Comparison of ENCODE assay signal across 18 cellular contexts in the genomic region with DNA sequence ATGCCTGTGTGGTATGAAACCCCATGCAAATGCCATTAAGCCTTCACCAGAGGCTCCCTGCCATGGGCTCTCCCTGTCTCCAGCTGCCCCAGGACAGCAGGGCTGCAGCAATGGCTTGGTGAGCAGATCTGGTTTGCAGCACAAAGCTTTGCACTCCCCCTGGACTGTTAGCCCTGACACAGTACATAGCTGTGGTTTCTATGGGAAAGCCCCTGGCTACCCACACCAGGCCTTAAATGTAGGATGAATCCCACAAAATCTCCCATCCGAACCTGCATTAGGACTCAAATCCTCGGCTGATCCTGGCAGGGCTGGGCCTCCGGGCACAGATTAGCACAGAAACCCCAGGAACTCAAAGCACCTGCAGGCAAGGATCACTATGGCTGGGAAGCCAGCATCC.
A peak's percentile ranks its signal among the peaks of the same experiment; 100 is the strongest.
DNase-seq lines count a peak whose midpoint lies in the region; ATAC-seq, FAIRE-seq and TF ChIP-seq lines count a peak whose summit lies in the region.
"Had no signal": no experiment of that assay in that cellular context is flagged by ENCODE, and none has a peak within 500 bp of the region (broad histone marks: within the 10 kb centered on the region; RNA-seq: fewer than 3 reads in every experiment).

No MANE protein-coding gene starts in this region.

- BruUV-seq in HepG2 (replicated peaks; lab: Mats Ljungman, UMichigan) = no TSS peak

- in situ Hi-C loops in HepG2 (cut with HindIII; ENCODE audit: extremely low pct_ligation_motif_present, low pct_unique_long_range_greater_than_20kb) = loop anchor here (5.0 kb wide), 1 partner anchor 1019 kb away; no protein-coding TSS in a partner anchor

- POLR2A ChIA-PET in HepG2 (lab: Yijun Ruan, JAX) = no interaction called here

- H3K4me2 ChIP-seq in HepG2 (ENCODE audit: low read depth, low read length) = no peak overlapping the region

- TF ChIP-seq CTCF in AG10803 (conservative IDR thresholded peaks at IDR 0.05; ENCODE audit: low read length) (no peak), esophagus squamous epithelium (IDR thresholded peaks at IDR 0.05) (no peak), HepG2 (CRISPR knock-in tag; IDR thresholded peaks at IDR 0.05) (no peak), body of pancreas (IDR thresholded peaks at IDR 0.05) (no peak)

- WGBS in esophagus squamous epithelium, 2 donors = 47% methylated on average over 3 of the region's 3 CpGs; no CpG with 5 or more reads in 1 of the 2 donors
- WGBS in HepG2 (ENCODE audit: low lambda C conversion rate) = 0% methylated on average over 2 of the region's 3 CpGs
- WGBS in body of pancreas, 2 donors = 78 to 94% methylated on average over 3 of the region's 3 CpGs

- no peak overlapping the region for H2AFZ ChIP-seq in HepG2 (ENCODE audit: low read length)

- TF ChIP-seq RAD21 in HepG2 (CRISPR knock-in tag; IDR thresholded peaks at IDR 0.05) = no peak

- CTCF ChIA-PET in HepG2 (lab: Yijun Ruan, JAX; ENCODE audit: low intra/inter-chr PET ratio, low total read pairs) = no interaction called here

- peaks cover 0 to 6% (median 0%) of the 10 kb centered on the region in 3 donors for H3K9me3 ChIP-seq in esophagus squamous epithelium
- H3K9me3 ChIP-seq in HepG2 (ENCODE audit: low read length) = no peaks in the 10 kb centered on the region
- no peaks in the 10 kb centered on the region for H3K9me3 ChIP-seq in body of pancreas
- H3K9me3 ChIP-seq: prostate gland had no signal

- intact Hi-C loops in esophagus squamous epithelium (cut with DNase I) = loop anchor here (5.0 to 10.0 kb wide), 3 partner anchors 59 to 1014 kb away; a partner anchor contains a TSS
- intact Hi-C loops in HepG2 (cut with micrococcal nuclease; ENCODE audit: unreplicated experiment) = loop anchor here (5.0 to 10.0 kb wide), 2 partner anchors 566 to 1014 kb away; a partner anchor contains a TSS
- intact Hi-C loops in body of pancreas (cut with DNase I) = loop anchor here (10.0 kb wide), 1 partner anchor 1026 kb away; no protein-coding TSS in a partner anchor

- H3K36me3 ChIP-seq in esophagus squamous epithelium (no peaks in the 10 kb centered on the region), HepG2 (replicated peaks in 1 of 2; ENCODE audit: control insufficient read depth in 1 of 2, insufficient read depth in 2 of 2, low read length in 2 of 2) (no peaks in the 10 kb centered on the region), body of pancreas (replicated peaks in 1 of 2; ENCODE audit: insufficient read depth in 1 of 2, low read depth in 2 of 2) (no peaks in the 10 kb centered on the region)
- H3K36me3 ChIP-seq: left ventricle myocardium inferior, prostate gland had no signal

- ATAC-seq in HepG2 (no peak), body of pancreas (no peak)

- H3K27ac ChIP-seq in esophagus squamous epithelium (peak overlapping the region; percentile 15 to 64 (median 60)), HepG2 (ENCODE audit: extremely low read length, insufficient read depth, low read length) (no peak overlapping the region), body of pancreas (no peak overlapping the region)
- H3K27ac ChIP-seq: left ventricle myocardium inferior, prostate gland had no signal

- TF ChIP-seq EP300 in HepG2 (IDR thresholded peaks at IDR 0.05; ENCODE audit: low read depth in 2 of 2, low read length in 2 of 2) (no peak), HepG2 (CRISPR knock-in tag; IDR thresholded peaks at IDR 0.05; ENCODE audit: borderline replicate concordance) (no peak)

- DNase-seq in AG10803 (ENCODE audit: low read depth) = peak; percentile 82
- DNase-seq in RPMI7951 (ENCODE audit: low read depth) = peak; percentile 96
- no peak for DNase-seq in esophagus squamous epithelium (lab: John Stamatoyannopoulos, UW)
- DNase-seq in myocyte (ENCODE audit: low read depth) = peak; percentile 93
- no peak for DNase-seq in C1 segment of cervical spinal cord (lab: John Stamatoyannopoulos, UW)
- no peak for DNase-seq in HepG2 (ENCODE audit: low spot score)
- DNase-seq in body of pancreas = no peak
- no peak for DNase-seq in hippocampal formation (lab: John Stamatoyannopoulos, UW)
- DNase-seq: activated gamma-delta T cell treated with Interleukin-2 at 50 U/mL for 16 hours; GF-D8; left ventricle myocardium inferior; NCI-H1694 treated with DMSO at 0.1 percent for 48 hours; NCI-H446 treated with DMSO at 0.1 percent for 48 hours; SIG-M5; stimulated activated naive CD4-positive, alpha-beta T cell treated with Interleukin-2 at 50 U/mL for 16 hours had no signal

- no peak for FAIRE-seq in HepG2 (lab: Jason Lieb, UNC)
- FAIRE-seq: H54, HTR-8/SVneo had no signal

- no peak overlapping the region for H3K4me3 ChIP-seq in AG10803 (ENCODE audit: low read length)
- H3K4me3 ChIP-seq in esophagus squamous epithelium = no peak overlapping the region
- H3K4me3 ChIP-seq in HepG2 (replicated peaks in 1 of 3; ENCODE audit: insufficient read depth in 1 of 3, low read depth in 2 of 3, low read length in 3 of 3) = no peak overlapping the region
- no peak overlapping the region for H3K4me3 ChIP-seq in body of pancreas
- H3K4me3 ChIP-seq: left ventricle myocardium inferior, prostate gland had no signal

- TF ChIP-seq POLR2A in esophagus squamous epithelium (IDR thresholded peaks at IDR 0.05) = no peak
- TF ChIP-seq POLR2A in HepG2 (IDR thresholded peaks at IDR 0.05; ENCODE audit: insufficient read depth in 1 of 2, low read depth in 2 of 2, low read length in 2 of 2) = no peak
- TF ChIP-seq POLR2A in body of pancreas (IDR thresholded peaks at IDR 0.05) = no peak

- no peaks in the 10 kb centered on the region for H3K79me2 ChIP-seq in HepG2 (ENCODE audit: insufficient read depth, low read length)

- H3K27me3 ChIP-seq in esophagus squamous epithelium (no peaks in the 10 kb centered on the region), HepG2 (ENCODE audit: control insufficient read depth in 1 of 2, insufficient read depth in 2 of 2, low read length in 2 of 2) (peaks cover 2 to 32% of the 10 kb centered on the region in 2 experiments; a peak in 2 of 5 replicates), body of pancreas (no peaks in the 10 kb centered on the region)

- H4K20me1 ChIP-seq in HepG2 (ENCODE audit: insufficient read depth, low read length) = peaks cover 4% of the 10 kb centered on the region; the same call in 1 of the 2 replicates

- no peak overlapping the region for H3K9ac ChIP-seq in HepG2 (ENCODE audit: insufficient read depth, low read depth, low read length)

- H3K4me1 ChIP-seq in esophagus squamous epithelium (peaks cover 21 to 85% (median 55%) of the 10 kb centered on the region in 3 donors), HepG2 (ENCODE audit: insufficient read depth, low read length) (no peaks in the 10 kb centered on the region), body of pancreas (no peaks in the 10 kb centered on the region)

TF ChIP-seq in HepG2, 621 proteins besides CTCF, POLR2A, EP300 and RAD21:
- no peak for TF ChIP-seq RCOR2 (CRISPR knock-in tag; IDR thresholded peaks at IDR 0.05)
- TF ChIP-seq, protein P1, sequence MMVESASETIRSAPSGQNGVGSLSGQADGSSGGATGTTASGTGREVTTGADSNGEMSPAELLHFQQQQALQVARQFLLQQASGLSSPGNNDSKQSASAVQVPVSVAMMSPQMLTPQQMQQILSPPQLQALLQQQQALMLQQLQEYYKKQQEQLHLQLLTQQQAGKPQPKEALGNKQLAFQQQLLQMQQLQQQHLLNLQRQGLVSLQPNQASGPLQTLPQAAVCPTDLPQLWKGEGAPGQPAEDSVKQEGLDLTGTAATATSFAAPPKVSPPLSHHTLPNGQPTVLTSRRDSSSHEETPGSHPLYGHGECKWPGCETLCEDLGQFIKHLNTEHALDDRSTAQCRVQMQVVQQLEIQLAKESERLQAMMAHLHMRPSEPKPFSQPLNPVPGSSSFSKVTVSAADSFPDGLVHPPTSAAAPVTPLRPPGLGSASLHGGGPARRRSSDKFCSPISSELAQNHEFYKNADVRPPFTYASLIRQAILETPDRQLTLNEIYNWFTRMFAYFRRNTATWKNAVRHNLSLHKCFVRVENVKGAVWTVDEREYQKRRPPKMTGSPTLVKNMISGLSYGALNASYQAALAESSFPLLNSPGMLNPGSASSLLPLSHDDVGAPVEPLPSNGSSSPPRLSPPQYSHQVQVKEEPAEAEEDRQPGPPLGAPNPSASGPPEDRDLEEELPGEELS (CRISPR knock-in tag; IDR thresholded peaks at IDR 0.05) = no peak

Comparison
In these comparisons a context has a peak if more than half of its experiments do, and no peak if none do; other contexts are left out.
1. DNase-seq: peak in AG10803 (single experiment), RPMI7951 (single experiment) and myocyte (single experiment); none in esophagus squamous epithelium (single experiment), C1 segment of cervical spinal cord (0 of 14), HepG2 (single experiment), body of pancreas (0 of 4) and hippocampal formation (0 of 2).
2. H3K27ac ChIP-seq: peak in esophagus squamous epithelium (4 of 4); none in HepG2 (single experiment) and body of pancreas (0 of 4).